2 cellular contexts compared by ENCODE assay signal in the genomic region with DNA sequence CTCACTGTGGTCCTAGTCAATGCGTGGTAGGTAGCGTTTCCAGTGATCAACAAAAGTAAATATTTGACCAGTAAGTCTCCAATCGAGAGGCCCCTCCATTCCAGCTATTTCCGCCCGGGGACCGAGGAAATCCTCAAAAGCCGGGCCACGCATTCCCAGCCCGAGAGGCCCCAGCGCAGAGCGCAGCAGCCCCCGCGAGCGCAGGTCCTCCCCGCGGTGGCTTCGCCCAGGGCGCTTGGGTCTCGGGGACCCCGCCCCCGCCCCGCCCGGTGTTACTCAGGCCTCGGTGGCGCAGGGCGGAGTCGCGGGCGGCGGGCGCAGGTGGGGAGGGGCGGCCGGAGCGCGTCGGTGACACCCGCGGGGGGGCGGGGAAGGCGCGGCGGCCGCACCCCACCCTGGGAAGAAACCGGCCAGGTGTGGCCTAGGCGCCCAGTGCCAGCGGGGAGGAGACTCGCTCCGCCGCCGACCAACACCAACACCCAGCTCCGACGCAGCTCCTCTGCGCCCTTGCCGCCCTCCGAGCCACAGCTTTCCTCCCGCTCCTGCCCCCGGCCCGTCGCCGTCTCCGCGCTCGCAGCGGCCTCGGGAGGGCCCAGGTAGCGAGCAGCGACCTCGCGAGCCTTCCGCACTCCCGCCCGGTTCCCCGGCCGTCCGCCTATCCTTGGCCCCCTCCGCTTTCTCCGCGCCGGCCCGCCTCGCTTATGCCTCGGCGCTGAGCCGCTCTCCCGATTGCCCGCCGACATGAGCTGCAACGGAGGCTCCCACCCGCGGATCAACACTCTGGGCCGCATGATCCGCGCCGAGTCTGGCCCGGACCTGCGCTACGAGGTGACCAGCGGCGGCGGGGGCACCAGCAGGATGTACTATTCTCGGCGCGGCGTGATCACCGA.
TF ChIP-seq lines count a peak whose summit lies in the region.

A gene with protein sequence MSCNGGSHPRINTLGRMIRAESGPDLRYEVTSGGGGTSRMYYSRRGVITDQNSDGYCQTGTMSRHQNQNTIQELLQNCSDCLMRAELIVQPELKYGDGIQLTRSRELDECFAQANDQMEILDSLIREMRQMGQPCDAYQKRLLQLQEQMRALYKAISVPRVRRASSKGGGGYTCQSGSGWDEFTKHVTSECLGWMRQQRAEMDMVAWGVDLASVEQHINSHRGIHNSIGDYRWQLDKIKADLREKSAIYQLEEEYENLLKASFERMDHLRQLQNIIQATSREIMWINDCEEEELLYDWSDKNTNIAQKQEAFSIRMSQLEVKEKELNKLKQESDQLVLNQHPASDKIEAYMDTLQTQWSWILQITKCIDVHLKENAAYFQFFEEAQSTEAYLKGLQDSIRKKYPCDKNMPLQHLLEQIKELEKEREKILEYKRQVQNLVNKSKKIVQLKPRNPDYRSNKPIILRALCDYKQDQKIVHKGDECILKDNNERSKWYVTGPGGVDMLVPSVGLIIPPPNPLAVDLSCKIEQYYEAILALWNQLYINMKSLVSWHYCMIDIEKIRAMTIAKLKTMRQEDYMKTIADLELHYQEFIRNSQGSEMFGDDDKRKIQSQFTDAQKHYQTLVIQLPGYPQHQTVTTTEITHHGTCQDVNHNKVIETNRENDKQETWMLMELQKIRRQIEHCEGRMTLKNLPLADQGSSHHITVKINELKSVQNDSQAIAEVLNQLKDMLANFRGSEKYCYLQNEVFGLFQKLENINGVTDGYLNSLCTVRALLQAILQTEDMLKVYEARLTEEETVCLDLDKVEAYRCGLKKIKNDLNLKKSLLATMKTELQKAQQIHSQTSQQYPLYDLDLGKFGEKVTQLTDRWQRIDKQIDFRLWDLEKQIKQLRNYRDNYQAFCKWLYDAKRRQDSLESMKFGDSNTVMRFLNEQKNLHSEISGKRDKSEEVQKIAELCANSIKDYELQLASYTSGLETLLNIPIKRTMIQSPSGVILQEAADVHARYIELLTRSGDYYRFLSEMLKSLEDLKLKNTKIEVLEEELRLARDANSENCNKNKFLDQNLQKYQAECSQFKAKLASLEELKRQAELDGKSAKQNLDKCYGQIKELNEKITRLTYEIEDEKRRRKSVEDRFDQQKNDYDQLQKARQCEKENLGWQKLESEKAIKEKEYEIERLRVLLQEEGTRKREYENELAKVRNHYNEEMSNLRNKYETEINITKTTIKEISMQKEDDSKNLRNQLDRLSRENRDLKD (N-terminal part only) (plus strand): TSS at position 497 of the 890 bp plus-strand sequence. CDS start 245 bp downstream, at position 742.

TF ChIP-seq in HEK293, 187 proteins besides CTCF, POLR2A, EP300 and RAD21 (continues in another document):
- no peak for TF ChIP-seq ZNF549 (tag by site-specific recombination; IDR thresholded peaks at IDR 0.05)
- TF ChIP-seq, protein P1, sequence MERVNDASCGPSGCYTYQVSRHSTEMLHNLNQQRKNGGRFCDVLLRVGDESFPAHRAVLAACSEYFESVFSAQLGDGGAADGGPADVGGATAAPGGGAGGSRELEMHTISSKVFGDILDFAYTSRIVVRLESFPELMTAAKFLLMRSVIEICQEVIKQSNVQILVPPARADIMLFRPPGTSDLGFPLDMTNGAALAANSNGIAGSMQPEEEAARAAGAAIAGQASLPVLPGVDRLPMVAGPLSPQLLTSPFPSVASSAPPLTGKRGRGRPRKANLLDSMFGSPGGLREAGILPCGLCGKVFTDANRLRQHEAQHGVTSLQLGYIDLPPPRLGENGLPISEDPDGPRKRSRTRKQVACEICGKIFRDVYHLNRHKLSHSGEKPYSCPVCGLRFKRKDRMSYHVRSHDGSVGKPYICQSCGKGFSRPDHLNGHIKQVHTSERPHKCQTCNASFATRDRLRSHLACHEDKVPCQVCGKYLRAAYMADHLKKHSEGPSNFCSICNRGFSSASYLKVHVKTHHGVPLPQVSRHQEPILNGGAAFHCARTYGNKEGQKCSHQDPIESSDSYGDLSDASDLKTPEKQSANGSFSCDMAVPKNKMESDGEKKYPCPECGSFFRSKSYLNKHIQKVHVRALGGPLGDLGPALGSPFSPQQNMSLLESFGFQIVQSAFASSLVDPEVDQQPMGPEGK (tag by site-specific recombination; IDR thresholded peaks at IDR 0.05) = peak; percentile 66
- TF ChIP-seq, protein P2, sequence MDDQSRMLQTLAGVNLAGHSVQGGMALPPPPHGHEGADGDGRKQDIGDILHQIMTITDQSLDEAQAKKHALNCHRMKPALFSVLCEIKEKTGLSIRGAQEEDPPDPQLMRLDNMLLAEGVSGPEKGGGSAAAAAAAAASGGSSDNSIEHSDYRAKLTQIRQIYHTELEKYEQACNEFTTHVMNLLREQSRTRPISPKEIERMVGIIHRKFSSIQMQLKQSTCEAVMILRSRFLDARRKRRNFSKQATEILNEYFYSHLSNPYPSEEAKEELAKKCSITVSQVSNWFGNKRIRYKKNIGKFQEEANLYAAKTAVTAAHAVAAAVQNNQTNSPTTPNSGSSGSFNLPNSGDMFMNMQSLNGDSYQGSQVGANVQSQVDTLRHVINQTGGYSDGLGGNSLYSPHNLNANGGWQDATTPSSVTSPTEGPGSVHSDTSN (CRISPR knock-in tag; IDR thresholded peaks at IDR 0.05) = peak; percentile 86
- no peak for TF ChIP-seq REPIN1 (tag by site-specific recombination; IDR thresholded peaks at IDR 0.05; ENCODE audit: low read depth)
- TF ChIP-seq GLIS1 (tag by site-specific recombination; IDR thresholded peaks at IDR 0.05) = peak; percentile 33; the same call in 1 of the 2 replicates
- no peak for TF ChIP-seq ZNF521 (tag by site-specific recombination; IDR thresholded peaks at IDR 0.05)
- TF ChIP-seq ZSCAN16 (tag by site-specific recombination; IDR thresholded peaks at IDR 0.05) = 0 out of 2 replicates have a peak, but pooled peaks have one; percentile 35
- TF ChIP-seq ZNF211 (tag by site-specific recombination; IDR thresholded peaks at IDR 0.05; ENCODE audit: low read depth) = no peak
- TF ChIP-seq ZNF76 (tag by site-specific recombination; IDR thresholded peaks at IDR 0.05; ENCODE audit: borderline replicate concordance, low read depth) = peak; percentile 57; the same call in 1 of the 2 replicates
- TF ChIP-seq ZNF571 (tag by site-specific recombination; IDR thresholded peaks at IDR 0.05) = no peak
- TF ChIP-seq MEIS1 (CRISPR knock-in tag; IDR thresholded peaks at IDR 0.05; ENCODE audit: borderline replicate concordance) = peak; percentile 30; the same call in 1 of the 2 replicates
- TF ChIP-seq, protein P3, sequence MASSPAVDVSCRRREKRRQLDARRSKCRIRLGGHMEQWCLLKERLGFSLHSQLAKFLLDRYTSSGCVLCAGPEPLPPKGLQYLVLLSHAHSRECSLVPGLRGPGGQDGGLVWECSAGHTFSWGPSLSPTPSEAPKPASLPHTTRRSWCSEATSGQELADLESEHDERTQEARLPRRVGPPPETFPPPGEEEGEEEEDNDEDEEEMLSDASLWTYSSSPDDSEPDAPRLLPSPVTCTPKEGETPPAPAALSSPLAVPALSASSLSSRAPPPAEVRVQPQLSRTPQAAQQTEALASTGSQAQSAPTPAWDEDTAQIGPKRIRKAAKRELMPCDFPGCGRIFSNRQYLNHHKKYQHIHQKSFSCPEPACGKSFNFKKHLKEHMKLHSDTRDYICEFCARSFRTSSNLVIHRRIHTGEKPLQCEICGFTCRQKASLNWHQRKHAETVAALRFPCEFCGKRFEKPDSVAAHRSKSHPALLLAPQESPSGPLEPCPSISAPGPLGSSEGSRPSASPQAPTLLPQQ (tag by site-specific recombination; IDR thresholded peaks at IDR 0.05) = peak; percentile 82; the same call in 1 of the 2 replicates
- peak; percentile 89 for TF ChIP-seq GLIS2 (tag by site-specific recombination; IDR thresholded peaks at IDR 0.05)
- peak; percentile 88 for TF ChIP-seq ZNF2 (tag by site-specific recombination; IDR thresholded peaks at IDR 0.05)

TF ChIP-seq in HepG2, 621 proteins besides CTCF, POLR2A, EP300 and RAD21 (continues in another document):
- TF ChIP-seq SIX1 (CRISPR knock-in tag; IDR thresholded peaks at IDR 0.05; ENCODE audit: borderline replicate concordance) (no peak; the same call in 1 of the 2 replicates), ZNF674 (CRISPR knock-in tag; IDR thresholded peaks at IDR 0.05; ENCODE audit: low read depth) (no peak), ATM (IDR thresholded peaks at IDR 0.05; ENCODE audit: borderline replicate concordance) (no peak), SUZ12 (IDR thresholded peaks at IDR 0.05; ENCODE audit: low read depth, low read length) (no peak), SRY (CRISPR knock-in tag; IDR thresholded peaks at IDR 0.05) (peak; percentile 54), ZBTB42 (CRISPR knock-in tag; IDR thresholded peaks at IDR 0.05) (no peak), ZNF713 (CRISPR knock-in tag; IDR thresholded peaks at IDR 0.05) (no peak), PHF8 (CRISPR knock-in tag; IDR thresholded peaks at IDR 0.05) (peak; percentile 88), KDM5B (CRISPR knock-in tag; IDR thresholded peaks at IDR 0.05; ENCODE audit: borderline replicate concordance) (peak; percentile 79), SMARCC2 (IDR thresholded peaks at IDR 0.05) (no peak), BRD4 (CRISPR knock-in tag; IDR thresholded peaks at IDR 0.05) (peak; percentile 92), KAT8 (CRISPR knock-in tag; IDR thresholded peaks at IDR 0.05) (peak; percentile 83), ZNF17 (CRISPR knock-in tag; IDR thresholded peaks at IDR 0.05) (no peak), ZNF567 (CRISPR knock-in tag; IDR thresholded peaks at IDR 0.05; ENCODE audit: borderline replicate concordance) (no peak), ZNF777 (CRISPR knock-in tag; IDR thresholded peaks at IDR 0.05) (peak; percentile 70), TOPORS (CRISPR knock-in tag; IDR thresholded peaks at IDR 0.05) (no peak; the same call in 1 of the 2 replicates), SIX4 (CRISPR knock-in tag; IDR thresholded peaks at IDR 0.05) (peak; percentile 84)
- TF ChIP-seq, protein P4, sequence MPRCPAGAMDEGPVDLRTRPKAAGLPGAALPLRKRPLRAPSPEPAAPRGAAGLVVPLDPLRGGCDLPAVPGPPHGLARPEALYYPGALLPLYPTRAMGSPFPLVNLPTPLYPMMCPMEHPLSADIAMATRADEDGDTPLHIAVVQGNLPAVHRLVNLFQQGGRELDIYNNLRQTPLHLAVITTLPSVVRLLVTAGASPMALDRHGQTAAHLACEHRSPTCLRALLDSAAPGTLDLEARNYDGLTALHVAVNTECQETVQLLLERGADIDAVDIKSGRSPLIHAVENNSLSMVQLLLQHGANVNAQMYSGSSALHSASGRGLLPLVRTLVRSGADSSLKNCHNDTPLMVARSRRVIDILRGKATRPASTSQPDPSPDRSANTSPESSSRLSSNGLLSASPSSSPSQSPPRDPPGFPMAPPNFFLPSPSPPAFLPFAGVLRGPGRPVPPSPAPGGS (CRISPR knock-in tag; IDR thresholded peaks at IDR 0.05) = peak; percentile 61; the same call in 1 of the 2 replicates
- TF ChIP-seq, protein P5, sequence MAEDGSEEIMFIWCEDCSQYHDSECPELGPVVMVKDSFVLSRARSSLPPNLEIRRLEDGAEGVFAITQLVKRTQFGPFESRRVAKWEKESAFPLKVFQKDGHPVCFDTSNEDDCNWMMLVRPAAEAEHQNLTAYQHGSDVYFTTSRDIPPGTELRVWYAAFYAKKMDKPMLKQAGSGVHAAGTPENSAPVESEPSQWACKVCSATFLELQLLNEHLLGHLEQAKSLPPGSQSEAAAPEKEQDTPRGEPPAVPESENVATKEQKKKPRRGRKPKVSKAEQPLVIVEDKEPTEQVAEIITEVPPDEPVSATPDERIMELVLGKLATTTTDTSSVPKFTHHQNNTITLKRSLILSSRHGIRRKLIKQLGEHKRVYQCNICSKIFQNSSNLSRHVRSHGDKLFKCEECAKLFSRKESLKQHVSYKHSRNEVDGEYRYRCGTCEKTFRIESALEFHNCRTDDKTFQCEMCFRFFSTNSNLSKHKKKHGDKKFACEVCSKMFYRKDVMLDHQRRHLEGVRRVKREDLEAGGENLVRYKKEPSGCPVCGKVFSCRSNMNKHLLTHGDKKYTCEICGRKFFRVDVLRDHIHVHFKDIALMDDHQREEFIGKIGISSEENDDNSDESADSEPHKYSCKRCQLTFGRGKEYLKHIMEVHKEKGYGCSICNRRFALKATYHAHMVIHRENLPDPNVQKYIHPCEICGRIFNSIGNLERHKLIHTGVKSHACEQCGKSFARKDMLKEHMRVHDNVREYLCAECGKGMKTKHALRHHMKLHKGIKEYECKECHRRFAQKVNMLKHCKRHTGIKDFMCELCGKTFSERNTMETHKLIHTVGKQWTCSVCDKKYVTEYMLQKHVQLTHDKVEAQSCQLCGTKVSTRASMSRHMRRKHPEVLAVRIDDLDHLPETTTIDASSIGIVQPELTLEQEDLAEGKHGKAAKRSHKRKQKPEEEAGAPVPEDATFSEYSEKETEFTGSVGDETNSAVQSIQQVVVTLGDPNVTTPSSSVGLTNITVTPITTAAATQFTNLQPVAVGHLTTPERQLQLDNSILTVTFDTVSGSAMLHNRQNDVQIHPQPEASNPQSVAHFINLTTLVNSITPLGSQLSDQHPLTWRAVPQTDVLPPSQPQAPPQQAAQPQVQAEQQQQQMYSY (CRISPR knock-in tag; IDR thresholded peaks at IDR 0.05) = peak; percentile 96
- TF ChIP-seq, protein P6, sequence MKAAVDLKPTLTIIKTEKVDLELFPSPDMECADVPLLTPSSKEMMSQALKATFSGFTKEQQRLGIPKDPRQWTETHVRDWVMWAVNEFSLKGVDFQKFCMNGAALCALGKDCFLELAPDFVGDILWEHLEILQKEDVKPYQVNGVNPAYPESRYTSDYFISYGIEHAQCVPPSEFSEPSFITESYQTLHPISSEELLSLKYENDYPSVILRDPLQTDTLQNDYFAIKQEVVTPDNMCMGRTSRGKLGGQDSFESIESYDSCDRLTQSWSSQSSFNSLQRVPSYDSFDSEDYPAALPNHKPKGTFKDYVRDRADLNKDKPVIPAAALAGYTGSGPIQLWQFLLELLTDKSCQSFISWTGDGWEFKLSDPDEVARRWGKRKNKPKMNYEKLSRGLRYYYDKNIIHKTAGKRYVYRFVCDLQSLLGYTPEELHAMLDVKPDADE (CRISPR knock-in tag; IDR thresholded peaks at IDR 0.05) = peak; percentile 68; the same call in 1 of the 2 replicates
